8 cellular contexts compared by ENCODE assay signal in genomic region chr12:27525373-27525772, GRCh38. TPM values are rescaled to one million over a fixed set of nuclear protein-coding genes. Genes with fewer than 3 reads are reported as not detected.
DNase-seq lines count a peak whose midpoint lies in the region; ATAC-seq and TF ChIP-seq lines count a peak whose summit lies in the region.

No MANE protein-coding gene starts in this region.

- H3K36me3 ChIP-seq in H7 (replicated peaks; ENCODE audit: control insufficient read depth, insufficient read depth, low read length) (no peaks in the 10 kb centered on the region), gastrocnemius medialis (no peaks in the 10 kb centered on the region)

- no peaks in the 10 kb centered on the region for H3K9me3 ChIP-seq in gastrocnemius medialis

- H3K27ac ChIP-seq in gastrocnemius medialis = peak overlapping the region; percentile 83 to 90 (median 87)

- intact Hi-C loops in gastrocnemius medialis (cut with DNase I; ENCODE audit: low total_unique reads) = loop anchor here (2.0 to 10.0 kb wide), 3 partner anchors 23 to 591 kb away; partner anchors contain the start of genes FGFR1OP2, INTS13 and TM7SF3

- ATAC-seq in gastrocnemius medialis (no peak), HG02840 (IDR thresholded peaks at IDR 0.05; ENCODE audit: low FRiP score, unreplicated experiment) (no peak), GM18502 (IDR thresholded peaks at IDR 0.05; ENCODE audit: poor library complexity, unreplicated experiment) (no peak)

- DNase-seq in H7 = peak; percentile 55
- peak; percentile 13 for DNase-seq in T1000 (lab: John Stamatoyannopoulos, UW)
- peak; percentile 68 for DNase-seq in glomerular visceral epithelial cell (ENCODE audit: extremely low spot score)
- no peak for DNase-seq in gastrocnemius medialis
- no peak for DNase-seq in NCI-H345 (lab: John Stamatoyannopoulos, UW)
- DNase-seq in effector CD4-positive, alpha-beta T cell = no peak

- TF ChIP-seq POLR2A in gastrocnemius medialis (IDR thresholded peaks at IDR 0.05) = no peak

- TF ChIP-seq CTCF in gastrocnemius medialis (IDR thresholded peaks at IDR 0.05 in 4 of 5, conservative IDR thresholded peaks at IDR 0.05 in 1 of 5) = no peak

- H3K27me3 ChIP-seq in H7 (ENCODE audit: control insufficient read depth, insufficient read depth, low read length) (no peaks in the 10 kb centered on the region; the same call in 1 of the 2 replicates), gastrocnemius medialis (no peaks in the 10 kb centered on the region)

- in situ Hi-C loops in gastrocnemius medialis (cut with MboI; ENCODE audit: low sequenced_read_pairs in 4 of 4) = no loop called here

- H3K4me3 ChIP-seq in H7 (ENCODE audit: insufficient read depth, low read depth, low read length) (peak overlapping the region; percentile 84), gastrocnemius medialis (peak overlapping the region; percentile 64 to 85 (median 74))

- H3K4me1 ChIP-seq in gastrocnemius medialis = peaks cover 12 to 17% of the 10 kb centered on the region in 2 donors

RNA-seq across cellular contexts. Expression of gene PPFIBP1, which starts 1.4 kb away (rescaled TPM):
- 17.0 and 18.7 TPM in 2 replicates for total RNA-seq in H7 (2014; rRNA removed; shearing (Covaris generic))
- 10 to 100 TPM; 18.3 to 33.2 (median 27.4) TPM for total RNA-seq in gastrocnemius medialis

Comparison
In these comparisons a context has a peak if more than half of its experiments do, and no peak if none do; other contexts are left out.
1. DNase-seq: peak in H7 (single experiment), T1000 (single experiment) and glomerular visceral epithelial cell (single experiment); none in gastrocnemius medialis (0 of 2), NCI-H345 (single experiment) and effector CD4-positive, alpha-beta T cell (single experiment).